Comparison of ENCODE assay signal across 22 cellular contexts in the genomic region with DNA sequence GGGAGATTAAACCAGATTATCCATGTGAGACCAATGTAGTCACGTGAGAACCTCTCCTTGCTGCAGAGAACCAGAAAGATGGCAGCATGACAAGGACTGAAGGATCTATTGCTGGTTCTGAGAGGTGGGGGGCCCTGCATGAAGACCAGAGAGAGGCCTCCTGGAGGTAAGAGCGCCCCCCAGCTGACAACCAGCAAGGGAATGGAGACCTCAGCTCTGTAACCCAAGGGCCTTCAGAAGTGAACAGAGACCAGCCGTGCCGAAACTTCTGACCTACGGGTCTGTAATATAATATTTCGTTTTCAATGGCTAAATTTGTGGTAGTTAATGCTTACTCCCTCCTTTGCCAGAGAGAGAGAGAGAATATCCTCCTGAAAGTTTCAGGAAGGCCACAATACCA.
"Had no signal": no experiment of that assay in that cellular context is flagged by ENCODE, and none has a peak within 500 bp of the region (broad histone marks: within the 10 kb centered on the region; RNA-seq: fewer than 3 reads in every experiment).

No MANE protein-coding gene starts in this region.

- H3K4me3 ChIP-seq: dorsolateral prefrontal cortex, heart left ventricle, pancreas, stomach, thoracic aorta, transverse colon had no signal

- H3K9me3 ChIP-seq: pancreas, thoracic aorta, transverse colon had no signal

- H3K36me3 ChIP-seq: heart left ventricle, pancreas, stomach, thoracic aorta, transverse colon had no signal

- ATAC-seq: esophagus mucosa; heart left ventricle; natural killer cell treated with Interleukin-12 subunit alpha and Interleukin-12 subunit beta and Interleukin-15 and Interleukin-18, amount 100 ng/mL, for 72 hours; pancreas; right cardiac atrium had no signal

- FAIRE-seq: endometrium, islet of Langerhans, pancreas, small intestine, urothelium cell line had no signal

- DNase-seq: cortex of kidney; dorsolateral prefrontal cortex; effector CD8-positive, alpha-beta T cell; heart left ventricle; hippocampal formation; kidney glomerular epithelial cell; midbrain; occipital lobe; pancreas; right cardiac atrium; small intestine; stimulated activated CD4-positive, alpha-beta T cell treated with anti-CD3 and anti-CD28 coated beads, Interleukin-12 subunit alpha, Interleukin-12 subunit beta, amount 100 ng/mL, for 4 hours; stimulated activated naive CD4-positive, alpha-beta T cell; stomach; substantia nigra; transverse colon had no signal

- H3K4me1 ChIP-seq: pancreas, transverse colon had no signal

- H3K27me3 ChIP-seq: heart left ventricle, pancreas, stomach, transverse colon had no signal

- H3K27ac ChIP-seq: dorsolateral prefrontal cortex, heart left ventricle, pancreas, stomach, thoracic aorta, transverse colon had no signal
